Comparison of ENCODE assay signal across 11 cellular contexts in the genomic region with DNA sequence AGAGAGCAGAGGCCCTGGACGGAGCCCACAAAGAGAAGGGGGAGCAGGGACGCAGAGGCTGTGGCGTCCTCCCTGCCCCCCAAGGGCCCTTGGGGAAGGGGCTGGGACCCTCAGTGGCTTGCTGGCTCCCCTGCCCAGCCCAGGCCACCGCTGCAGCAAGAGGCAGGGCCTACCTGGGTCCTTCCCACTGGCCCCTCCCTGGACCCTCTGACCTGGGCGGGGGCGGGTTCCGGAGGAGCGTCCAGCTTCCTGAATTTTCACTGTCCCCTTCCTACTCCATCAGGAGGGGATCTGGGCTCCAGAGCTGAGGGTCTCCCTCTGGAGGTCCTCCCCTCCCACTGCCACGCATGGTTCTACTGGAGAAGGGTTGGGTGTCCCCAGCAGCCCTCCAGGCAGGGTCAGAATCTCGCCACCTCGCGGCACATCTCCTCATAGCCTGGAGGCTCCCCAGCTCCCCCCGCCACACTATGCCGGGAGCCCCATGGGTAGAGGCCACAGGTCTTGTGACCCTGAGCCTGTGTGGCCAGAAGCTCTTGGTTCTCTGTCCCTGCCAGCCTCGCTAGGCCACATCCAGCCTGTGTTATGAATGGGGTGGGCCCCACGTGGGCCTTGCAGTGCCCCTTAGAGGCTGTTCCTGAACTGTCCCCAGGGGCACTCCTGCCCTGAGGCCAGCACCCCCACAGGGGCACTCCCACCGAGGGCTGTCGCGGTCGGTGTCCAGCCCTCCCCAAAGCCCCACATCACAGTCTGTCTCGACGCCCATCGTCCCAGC. TPM values are rescaled to one million over a fixed set of nuclear protein-coding genes. Genes with fewer than 3 reads are reported as not detected.
DNase-seq lines count a peak whose midpoint lies in the region; ATAC-seq and TF ChIP-seq lines count a peak whose summit lies in the region.
"Had no signal": no experiment of that assay in that cellular context is flagged by ENCODE, and none has a peak within 500 bp of the region (broad histone marks: within the 10 kb centered on the region; RNA-seq: fewer than 3 reads in every experiment).

No MANE protein-coding gene starts in this region.

- H3K4me3 Mint-ChIP-seq in stimulated activated naive CD8-positive, alpha-beta T cell treated with anti-CD3 and anti-CD28 coated beads, Interleukin-15, amount 100 ng/mL, for 72 hours, result peak overlapping the region; percentile 44 to 57

- no peak overlapping the region for H3K9ac ChIP-seq in mucosa of rectum (ENCODE audit: low read depth in 1 of 2, low read length in 2 of 2)

- peaks cover 39% of the 10 kb centered on the region for H3K4me1 Mint-ChIP-seq in stimulated activated naive CD8-positive, alpha-beta T cell treated with anti-CD3 and anti-CD28 coated beads, Interleukin-15, amount 100 ng/mL, for 72 hours

- no peaks in the 10 kb centered on the region for H3K9me3 Mint-ChIP-seq in stimulated activated naive CD8-positive, alpha-beta T cell treated with anti-CD3 and anti-CD28 coated beads, Interleukin-15, amount 100 ng/mL, for 72 hours

- ATAC-seq in stimulated activated naive CD8-positive, alpha-beta T cell treated with anti-CD3 and anti-CD28 coated beads, Interleukin-15, amount 100 ng/mL, for 72 hours, result peak; percentile 4
- no peak for ATAC-seq in stimulated activated naive CD8-positive, alpha-beta T cell treated with anti-CD3 and anti-CD28 coated beads, Interleukin-15, Interleukin-2, amounts not matched to agents 100 U/mL and 50 U/mL, for 24 hours
- ATAC-seq in HG02973 (IDR thresholded peaks at IDR 0.05; ENCODE audit: unreplicated experiment) (no peak), GM21825 (IDR thresholded peaks at IDR 0.05; ENCODE audit: unreplicated experiment) (no peak)

- peaks cover 0 to 2% of the 10 kb centered on the region in 2 donors for H3K4me1 ChIP-seq in mucosa of rectum (ENCODE audit: control insufficient read depth in 2 of 2, insufficient read depth in 2 of 2, low read length in 2 of 2)
- H3K4me1 ChIP-seq in vagina, result peaks cover 25% of the 10 kb centered on the region

- H3K27ac ChIP-seq in dorsolateral prefrontal cortex (peak overlapping the region in 34 of 59 donors; percentile 10 to 65 (median 46)), mucosa of rectum (ENCODE audit: low read depth in 2 of 2, low read length in 2 of 2) (peak overlapping the region; percentile 48), vagina (peak overlapping the region; percentile 13)

- no peak overlapping the region for H3K27ac Mint-ChIP-seq in stimulated activated naive CD8-positive, alpha-beta T cell treated with anti-CD3 and anti-CD28 coated beads, Interleukin-15, amount 100 ng/mL, for 72 hours

- intact Hi-C loops in dorsolateral prefrontal cortex (cut with DNase I), result loop anchor here in 1 of 2 donors (10.0 kb wide), 1 partner anchor 516 kb away; the partner anchor contains the start of gene PTK6
- intact Hi-C loops in vagina (cut with DNase I), result no loop called here

- H3K36me3 ChIP-seq in mucosa of rectum (ENCODE audit: control insufficient read depth in 2 of 2, insufficient read depth in 2 of 2, low read length in 2 of 2) (no peaks in the 10 kb centered on the region), vagina (no peaks in the 10 kb centered on the region)

- H3K4me3 ChIP-seq in dorsolateral prefrontal cortex, result peak overlapping the region in 11 of 59 donors; percentile 4 to 54 (median 30)
- no peak overlapping the region for H3K4me3 ChIP-seq in mucosa of rectum (ENCODE audit: low read length in 2 of 2)
- H3K4me3 ChIP-seq in vagina, result peak overlapping the region in 1 of 2 donors; percentile 28

- peaks cover 91% of the 10 kb centered on the region for H3K27me3 Mint-ChIP-seq in stimulated activated naive CD8-positive, alpha-beta T cell treated with anti-CD3 and anti-CD28 coated beads, Interleukin-15, amount 100 ng/mL, for 72 hours

- H3K9me3 ChIP-seq in mucosa of rectum (ENCODE audit: control insufficient read depth in 2 of 2, low read length in 2 of 2) (no peaks in the 10 kb centered on the region), vagina (no peaks in the 10 kb centered on the region)

- TF ChIP-seq CTCF in dorsolateral prefrontal cortex (IDR thresholded peaks at IDR 0.05 in 54 of 56, conservative IDR thresholded peaks at IDR 0.05 in 2 of 56; ENCODE audit: low read depth in 1 of 56, partially characterized antibody in 56 of 56) (no peak), vagina (IDR thresholded peaks at IDR 0.05) (no peak)

- DNase-seq in stimulated activated naive CD8-positive, alpha-beta T cell treated with anti-CD3 and anti-CD28 coated beads, Interleukin-15, amount 100 ng/mL, for 72 hours, result no peak
- no peak for DNase-seq in stimulated activated naive CD8-positive, alpha-beta T cell treated with anti-CD3 and anti-CD28 coated beads, Interleukin-15, Interleukin-2, amounts not matched to agents 100 U/mL and 50 U/mL, for 24 hours
- DNase-seq in dorsolateral prefrontal cortex, result no peak
- no peak for DNase-seq in vagina (ENCODE audit: extremely low spot score in 2 of 2)
- no peak for DNase-seq in cortex of kidney (lab: John Stamatoyannopoulos, UW)
- DNase-seq: activated CD8-positive, alpha-beta memory T cell treated with anti-CD3 and anti-CD28 coated beads, Interleukin-2, amount 50 U/mL, for 48 hours; aorta; NCI-H446 treated with DMSO at 0.1 percent for 48 hours had no signal

- H3K27me3 ChIP-seq in dorsolateral prefrontal cortex (peaks cover 0 to 82% (median 55%) of the 10 kb centered on the region in 45 donors), mucosa of rectum (ENCODE audit: control insufficient read depth in 2 of 2, insufficient read depth in 2 of 2, low read length in 2 of 2) (peaks cover 35 to 71% of the 10 kb centered on the region in 2 donors), vagina (peaks cover 8% of the 10 kb centered on the region)

- no peak for TF ChIP-seq POLR2A in vagina (IDR thresholded peaks at IDR 0.05)

RNA-seq across cellular contexts. Expression of gene SOX18, which starts 1.0 kb away (rescaled TPM):
- 10 to 100 TPM in 46 of 120 experiments, 1 to 10 TPM in 74; 2.1 to 27.7 (median 9.1) TPM for total RNA-seq in dorsolateral prefrontal cortex
- 57.2 TPM for total RNA-seq in vagina

RNA-seq across cellular contexts. Expression of gene TCEA2, which starts 12.6 kb away (rescaled TPM):
- total RNA-seq in dorsolateral prefrontal cortex, result 100 to 1,000 TPM; 105 to 197 (median 137) TPM
- 33.1 TPM for total RNA-seq in vagina

RNA-seq across cellular contexts. Expression of gene C20orf204, which starts 14.5 kb away (rescaled TPM):
- total RNA-seq in dorsolateral prefrontal cortex (1 to 10 TPM; 1.4 to 6.3 (median 3.1) TPM), vagina (0.98 TPM)

RNA-seq across cellular contexts. Expression of gene RGS19, which starts 28.9 kb away (rescaled TPM):
- total RNA-seq in dorsolateral prefrontal cortex (10 to 100 TPM in 47 of 120 experiments, 1 to 10 TPM in 73; 3.4 to 22.4 (median 9.0) TPM), vagina (20.6 TPM)

RNA-seq across cellular contexts. Expression of gene OPRL1, which starts 29.4 kb away (rescaled TPM):
- total RNA-seq in dorsolateral prefrontal cortex (10 to 100 TPM in 118 of 120 experiments, 1 to 10 TPM in 2; 6.8 to 31.5 (median 21.2) TPM), vagina (1.5 TPM)
